ENCODE assay signal across 27 cellular contexts in the genomic region with DNA sequence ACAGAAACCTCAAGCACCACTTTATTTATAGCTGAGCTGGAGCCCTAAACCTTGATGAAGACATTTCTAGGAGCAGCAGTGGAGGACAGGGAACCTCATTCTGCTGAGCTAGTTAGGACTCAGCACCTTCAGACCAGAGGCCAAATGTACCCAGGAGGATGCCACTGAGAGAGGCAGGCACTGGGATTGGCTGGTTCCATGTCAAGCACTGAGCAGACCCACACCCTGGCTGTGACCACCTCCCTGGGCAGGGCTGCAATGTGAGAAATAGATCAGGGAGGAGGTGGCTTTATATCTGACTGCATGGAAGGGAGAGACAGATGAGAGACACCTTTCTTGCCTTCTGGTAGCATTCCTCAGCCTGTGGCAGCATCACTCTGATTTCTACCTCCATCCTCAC.
"Had no signal": no experiment of that assay in that cellular context is flagged by ENCODE, and none has a peak within 500 bp of the region (broad histone marks: within the 10 kb centered on the region; RNA-seq: fewer than 3 reads in every experiment).

No MANE protein-coding gene starts in this region.

- H3K36me3 ChIP-seq: stomach, suprapubic skin, thoracic aorta, thyroid gland, tibial artery, tibial nerve, transverse colon, upper lobe of left lung, upper lobe of right lung, uterus, vagina had no signal

- H3K27ac ChIP-seq: stomach, suprapubic skin, testis, thoracic aorta, thyroid gland, tibial artery, tibial nerve, transverse colon, upper lobe of left lung, upper lobe of right lung, uterus, vagina had no signal

- H3K9me3 ChIP-seq: stomach, suprapubic skin, testis, thoracic aorta, thyroid gland, tibial artery, tibial nerve, transverse colon, upper lobe of left lung, upper lobe of right lung, uterus, vagina had no signal

- H3K27me3 ChIP-seq: stomach, suprapubic skin, testis, thyroid gland, tibial artery, tibial nerve, transverse colon, upper lobe of left lung, upper lobe of right lung, uterus, vagina had no signal

- H3K4me3 ChIP-seq: stomach, suprapubic skin, testis, thoracic aorta, thyroid gland, tibial artery, tibial nerve, transverse colon, upper lobe of left lung, upper lobe of right lung, uterus, vagina had no signal

- ATAC-seq: stimulated activated effector memory CD8-positive, alpha-beta T cell treated with anti-CD3 and anti-CD28 coated beads, Interleukin-12 subunit alpha, Interleukin-12 subunit beta, amount 100 ng/mL, for 72 hours; stimulated activated memory B cell treated with anti-CD40 and anti-IgM and Interleukin-4, amounts not matched to agents 10 μg/mL and 1 μg/mL and 100 μg/mL, for 72 hours; stimulated activated naive B cell treated with anti-CD40 and anti-IgM and Interleukin-4, amounts not matched to agents 10 μg/mL and 1 μg/mL and 100 μg/mL, for 72 hours; stimulated activated naive CD8-positive, alpha-beta T cell treated with anti-CD3 and anti-CD28 coated beads, Interleukin-15, amount 100 ng/mL, for 72 hours; stimulated activated naive CD8-positive, alpha-beta T cell treated with anti-CD3 and anti-CD28 coated beads, Interleukin-15, Interleukin-2, amounts not matched to agents 100 U/mL and 50 U/mL, for 24 hours; upper lobe of right lung had no signal

- H3K4me1 ChIP-seq: stomach, suprapubic skin, testis, thyroid gland, tibial artery, tibial nerve, transverse colon, upper lobe of left lung, upper lobe of right lung, uterus, vagina had no signal

- FAIRE-seq: urothelium cell line had no signal

- DNase-seq: stimulated activated CD4-positive, alpha-beta T cell treated with anti-CD3 and anti-CD28 coated beads, Interleukin-2, amount 100 ng/mL, for 48 hours; stimulated activated CD4-positive, alpha-beta T cell treated with anti-CD3 and anti-CD28 coated beads, Interleukin-4, amount 100 ng/mL, for 1 hour; stimulated activated CD4-positive, alpha-beta T cell treated with anti-CD3 and anti-CD28 coated beads, Interleukin-4, amount 100 ng/mL, for 24 hours; stimulated activated CD4-positive, alpha-beta T cell treated with anti-CD3 and anti-CD28 coated beads, Interleukin-4, amount 100 ng/mL, for 4 hours; stimulated activated CD8-positive, alpha-beta memory T cell treated with anti-CD3 and anti-CD28 coated beads, Interleukin-4, amount 100 ng/mL, for 48 hours; stimulated activated naive B cell treated with anti-CD40 and anti-IgM and Interleukin-4, amounts not matched to agents 10 μg/mL and 1 μg/mL and 100 μg/mL, for 72 hours; stimulated activated naive CD4-positive, alpha-beta T cell; stimulated activated naive CD4-positive, alpha-beta T cell treated with Interleukin-2 at 50 U/mL for 16 hours; stimulated activated naive CD8-positive, alpha-beta T cell treated with anti-CD3 and anti-CD28 coated beads, Interleukin-15, amount 100 ng/mL, for 72 hours; stimulated activated naive CD8-positive, alpha-beta T cell treated with anti-CD3 and anti-CD28 coated beads, Interleukin-15, Interleukin-2, amounts not matched to agents 100 U/mL and 50 U/mL, for 24 hours; stomach; substantia nigra; testis; thyroid gland; tibial artery; transverse colon; trophoblast cell; upper lobe of left lung; upper lobe of right lung; uterus had no signal
